9 cellular contexts compared by ENCODE assay signal in genomic region chr3:170359178-170359704, GRCh38. TPM values are rescaled to one million over a fixed set of nuclear protein-coding genes. Genes with fewer than 3 reads are reported as not detected.
DNase-seq lines count a peak whose midpoint lies in the region; ATAC-seq and TF ChIP-seq lines count a peak whose summit lies in the region.
"Had no signal": no experiment of that assay in that cellular context is flagged by ENCODE, and none has a peak within 500 bp of the region (broad histone marks: within the 10 kb centered on the region; RNA-seq: fewer than 3 reads in every experiment).

No MANE protein-coding gene starts in this region.

- POLR2A ChIA-PET in Caco-2 (lab: Charles Lee), result no interaction called here
- POLR2A ChIA-PET in PC-9 (lab: Charles Lee; ENCODE audit: unreplicated experiment), result interaction anchor here (0.6 to 0.7 kb wide), 2 partner anchors 38 to 511 kb away, joined by 12 to 15 read pairs; partner anchors contain the start of gene RPL22L1

- TF ChIP-seq CTCF in Caco-2 (IDR thresholded peaks at IDR 0.05; ENCODE audit: insufficient read depth in 1 of 2, low read depth in 1 of 2, low read length in 1 of 2, severe bottlenecking in 1 of 2, unreplicated experiment in 1 of 2) (no peak), PC-9 (conservative IDR thresholded peaks at IDR 0.05) (no peak), epithelial cell of proximal tubule (conservative IDR thresholded peaks at IDR 0.05; ENCODE audit: low read depth, low read length) (no peak), osteocyte (IDR thresholded peaks at IDR 0.05) (no peak)

- peaks cover 36% of the 10 kb centered on the region for H3F3A ChIP-seq in PC-9 (ENCODE audit: insufficient read depth, low read depth)

- DNase-seq in Caco-2, result no peak
- DNase-seq in PC-9, result no peak
- no peak for DNase-seq in epithelial cell of proximal tubule (ENCODE audit: low read depth)
- no peak for DNase-seq in osteocyte (ENCODE audit: extremely low spot score, unreplicated experiment)
- no peak for DNase-seq in occipital lobe (lab: John Stamatoyannopoulos, UW)
- no peak for DNase-seq in NCI-H2171 (lab: John Stamatoyannopoulos, UW)
- DNase-seq: KBM-7 had no signal

- H3K27ac ChIP-seq in PC-9, result no peak overlapping the region

- ATAC-seq in GM19397 (IDR thresholded peaks at IDR 0.05; ENCODE audit: unreplicated experiment) (no peak), HG02642 (IDR thresholded peaks at IDR 0.05; ENCODE audit: poor library complexity, unreplicated experiment) (no peak)

- H3K9me2 ChIP-seq in PC-9 (ENCODE audit: insufficient read depth), result no peaks in the 10 kb centered on the region

- H3K36me3 ChIP-seq in Caco-2 (ENCODE audit: control insufficient read depth, insufficient read depth, low read length) (no peaks in the 10 kb centered on the region), PC-9 (ENCODE audit: low read depth) (peaks cover 40% of the 10 kb centered on the region)

- CTCF ChIA-PET in Caco-2 (lab: Charles Lee), result no interaction called here
- CTCF ChIA-PET in PC-9 (lab: Charles Lee), result interaction anchor here (0.7 kb wide), 1 partner anchor 390 kb away, joined by 3 read pairs; no protein-coding TSS in a partner anchor

- peaks cover 13% of the 10 kb centered on the region for H3K4me1 Mint-ChIP-seq in Caco-2 (ENCODE audit: low read depth, unreplicated experiment)
- peaks cover 71% of the 10 kb centered on the region for H3K4me1 Mint-ChIP-seq in osteocyte (ENCODE audit: unreplicated experiment)

- intact Hi-C loops in Caco-2 (cut with micrococcal nuclease; ENCODE audit: unreplicated experiment), result no loop called here
- intact Hi-C loops in PC-9 (cut with micrococcal nuclease; ENCODE audit: unreplicated experiment), result loop anchor here (2.0 kb wide), 1 partner anchor 450 kb away; no protein-coding TSS in a partner anchor

- peak overlapping the region; percentile 82 for H3K4me2 ChIP-seq in PC-9

- no TSS peak for BruUV-seq in Caco-2 (replicated peaks; lab: Mats Ljungman, UMichigan)
- BruUV-seq in PC-9 (replicated peaks; lab: Mats Ljungman, UMichigan), result no TSS peak

- H3K27me3 Mint-ChIP-seq in Caco-2 (ENCODE audit: insufficient read depth, unreplicated experiment) (no peaks in the 10 kb centered on the region), osteocyte (ENCODE audit: unreplicated experiment) (no peaks in the 10 kb centered on the region)

- peak overlapping the region; percentile 92 for H3K4me3 Mint-ChIP-seq in Caco-2 (ENCODE audit: unreplicated experiment)
- peak overlapping the region; percentile 94 for H3K4me3 Mint-ChIP-seq in osteocyte (ENCODE audit: unreplicated experiment)

- H3K9me3 ChIP-seq in Caco-2, result no peaks in the 10 kb centered on the region
- H3K9me3 ChIP-seq in PC-9 (ENCODE audit: insufficient read depth, low read depth), result no peaks in the 10 kb centered on the region

- no peaks in the 10 kb centered on the region for H3K27me3 ChIP-seq in Caco-2 (replicated peaks; ENCODE audit: control insufficient read depth, insufficient read depth, low read length)
- no peaks in the 10 kb centered on the region for H3K27me3 ChIP-seq in PC-9 (ENCODE audit: insufficient read depth, low read depth)

- H3K4me1 ChIP-seq in Caco-2 (peaks cover 5% of the 10 kb centered on the region), PC-9 (replicated peaks; ENCODE audit: insufficient read depth) (peaks cover 76% of the 10 kb centered on the region)

- H3K36me3 Mint-ChIP-seq in Caco-2 (ENCODE audit: insufficient read depth, unreplicated experiment) (peaks cover 22% of the 10 kb centered on the region), osteocyte (ENCODE audit: unreplicated experiment) (peaks cover 30% of the 10 kb centered on the region)

- peaks cover 40% of the 10 kb centered on the region; the same call in 1 of the 2 replicates for H4K20me1 ChIP-seq in PC-9 (ENCODE audit: insufficient read depth)

- H3K9me3 Mint-ChIP-seq in Caco-2 (ENCODE audit: unreplicated experiment) (no peaks in the 10 kb centered on the region), osteocyte (ENCODE audit: unreplicated experiment) (no peaks in the 10 kb centered on the region)

- H2AFZ ChIP-seq in PC-9, result 0 out of 2 replicates have a peak overlapping the region, but pooled peaks have one; percentile 84

- H3K4me3 ChIP-seq in Caco-2 (ENCODE audit: low read depth, low read length) (no peak overlapping the region), PC-9 (peak overlapping the region; percentile 74), epithelial cell of proximal tubule (ENCODE audit: low read depth, low read length) (peak overlapping the region; percentile 65)

- H3K27ac Mint-ChIP-seq in Caco-2 (ENCODE audit: unreplicated experiment) (no peak overlapping the region), osteocyte (ENCODE audit: unreplicated experiment) (peak overlapping the region; percentile 88)

- peaks cover 65% of the 10 kb centered on the region for H3K79me2 ChIP-seq in PC-9 (ENCODE audit: low read depth)

RNA-seq across cellular contexts. Expression of gene SKIL, which starts 1.7 kb away (rescaled TPM):
- total RNA-seq in Caco-2 (2022) (19.6 and 20.5 TPM in 2 replicates), PC-9 (2021) (119 and 138 TPM in 2 replicates), epithelial cell of proximal tubule (25.1 and 29.3 TPM in 2 replicates), osteocyte (74.4 and 83.0 TPM in 2 replicates), occipital lobe (134 TPM)

RNA-seq across cellular contexts. Expression of gene CLDN11, which starts 59.4 kb away (rescaled TPM):
- total RNA-seq in Caco-2 (2022) (0.41 and 0.51 TPM in 2 replicates), PC-9 (2021) (1.4 and 1.9 TPM in 2 replicates), epithelial cell of proximal tubule (33.7 and 61.0 TPM in 2 replicates), osteocyte (10.8 and 13.8 TPM in 2 replicates), occipital lobe (12.3 TPM)
